ENCODE assay signal across 23 cellular contexts in genomic region chr14:21780429-21781084, GRCh38.
DNase-seq lines count a peak whose midpoint lies in the region; ATAC-seq, FAIRE-seq and TF ChIP-seq lines count a peak whose summit lies in the region.
"Had no signal": no experiment of that assay in that cellular context is flagged by ENCODE, and none has a peak within 500 bp of the region (broad histone marks: within the 10 kb centered on the region; RNA-seq: fewer than 3 reads in every experiment).

No MANE protein-coding gene starts in this region.

- H2BK12ac ChIP-seq in H1 (ENCODE audit: low read depth, low read length) = no peak overlapping the region; the same call in 1 of the 2 replicates

- H4K91ac ChIP-seq in IMR-90 (ENCODE audit: insufficient read depth, low read depth, low read length) (no peak overlapping the region), H1 (replicated peaks; ENCODE audit: insufficient read length, low read length) (no peak overlapping the region)

- no peaks in the 10 kb centered on the region for H3K27me3 ChIP-seq in IMR-90 (ENCODE audit: control insufficient read depth, insufficient read depth, low read length)
- H3K27me3 ChIP-seq in H1 (replicated peaks in 1 of 4; ENCODE audit: control insufficient read depth in 3 of 4, extremely low read depth in 1 of 4, insufficient read depth in 3 of 4, low read length in 3 of 4) = no peaks in the 10 kb centered on the region
- H3K27me3 ChIP-seq: BLaER1 had no signal

- dilution Hi-C loops in IMR-90 (cut with HindIII; ENCODE audit: low sequenced_read_pairs, unreplicated experiment) = no loop called here

- H3K9ac ChIP-seq in IMR-90 (ENCODE audit: low read depth, low read length) (no peak overlapping the region), H1 (replicated peaks in 1 of 4; ENCODE audit: extremely low read depth in 1 of 4, low read depth in 3 of 4, low read length in 3 of 4) (no peak overlapping the region)
- H3K9ac ChIP-seq: BLaER1 had no signal

- TF ChIP-seq EP300 in H1 (IDR thresholded peaks at IDR 0.05; ENCODE audit: borderline replicate concordance in 1 of 2, low read depth in 2 of 2, low read length in 2 of 2) = no peak

- H3K79me1 ChIP-seq in IMR-90 (ENCODE audit: low read depth in 1 of 2, low read length in 2 of 2) = no peaks in the 10 kb centered on the region
- no peaks in the 10 kb centered on the region for H3K79me1 ChIP-seq in H1 (ENCODE audit: low read depth, low read length)

- POLR2A ChIA-PET in IMR-90 (lab: Charles Lee; ENCODE audit: unreplicated experiment) = no interaction called here
- POLR2A ChIA-PET in H1 (lab: Charles Lee; ENCODE audit: partially characterized antibody) = no interaction called here
- POLR2A ChIA-PET in activated CD8-positive, alpha-beta T cell treated with anti-CD3 and anti-CD28 coated beads, Interleukin-2, amount 10 ng/mL, durations not matched to agents 7 days and 5 days (lab: Charles Lee) = no interaction called here

- no peak overlapping the region for H2AK5ac ChIP-seq in IMR-90 (ENCODE audit: low read depth, low read length)
- H2AK5ac ChIP-seq in H1 (ENCODE audit: low read depth, low read length) = no peak overlapping the region

- CTCF ChIA-PET in IMR-90 (lab: Yijun Ruan, JAX) = no interaction called here
- CTCF ChIA-PET in H1 (lab: Charles Lee; ENCODE audit: partially characterized antibody) = interaction anchor here (0.5 to 2.1 kb wide), 9 partner anchors 8 to 774 kb away, joined by 3 to 7 read pairs (median 4); no protein-coding TSS in a partner anchor
- CTCF ChIA-PET in activated CD8-positive, alpha-beta T cell treated with anti-CD3 and anti-CD28 coated beads, Interleukin-2, amount 10 ng/mL, durations not matched to agents 7 days and 5 days (lab: Charles Lee) = interaction anchor here (1.2 kb wide), 1 partner anchor 9 kb away, joined by 4 read pairs; no protein-coding TSS in a partner anchor

- H3K56ac ChIP-seq in IMR-90 (ENCODE audit: extremely low read depth, insufficient read depth, low read length) (no peak overlapping the region), H1 (replicated peaks; ENCODE audit: insufficient read length, low read depth, low read length) (no peak overlapping the region)

- H3K9me3 ChIP-seq in IMR-90 (ENCODE audit: control insufficient read depth, insufficient read depth, low read length) (peaks cover 4% of the 10 kb centered on the region; the same call in 1 of the 2 replicates), H1 (ENCODE audit: insufficient read depth in 2 of 2, low read depth in 1 of 2, low read length in 1 of 2) (no peaks in the 10 kb centered on the region; a peak in 1 of 4 replicates)

- H4K8ac ChIP-seq in IMR-90 (ENCODE audit: low read depth in 2 of 2, low read length in 2 of 2) (no peak overlapping the region), H1 (ENCODE audit: extremely low read depth, insufficient read depth, low read length) (0 out of 2 replicates have a peak overlapping the region, but pooled peaks have one; percentile 7)

- H3K4me3 Mint-ChIP-seq in activated CD8-positive, alpha-beta T cell treated with anti-CD3 and anti-CD28 coated beads, Interleukin-2, amount 10 ng/mL, durations not matched to agents 7 days and 5 days = no peak overlapping the region
- H3K4me3 Mint-ChIP-seq: B cell; CD4-positive, CD25-positive, alpha-beta regulatory T cell; CD8-positive, alpha-beta memory T cell; H9 had no signal

- H3K4me1 ChIP-seq in IMR-90 (ENCODE audit: control insufficient read depth, insufficient read depth, low read length) (no peaks in the 10 kb centered on the region), H1 (replicated peaks in 1 of 4; ENCODE audit: control insufficient read depth in 3 of 4, insufficient read depth in 4 of 4, low read length in 3 of 4) (peaks cover 0 to 4% (median 3%) of the 10 kb centered on the region in 4 experiments; a peak in 4 of 7 replicates)
- H3K4me1 ChIP-seq: BLaER1 had no signal

- TF ChIP-seq RAD21 in IMR-90 (IDR thresholded peaks at IDR 0.05; ENCODE audit: low read length) (no peak), H1 (IDR thresholded peaks at IDR 0.05 in 1 of 2, conservative IDR thresholded peaks at IDR 0.05 in 1 of 2; ENCODE audit: low read depth in 2 of 2, low read length in 2 of 2) (no peak)

- no peaks in the 10 kb centered on the region for H3K23me2 ChIP-seq in H1 (ENCODE audit: low read depth, low read length)

- H2BK5ac ChIP-seq in IMR-90 (ENCODE audit: low read depth, low read length, poor library complexity, severe bottlenecking) (no peak overlapping the region), H1 (ENCODE audit: low read depth, low read length) (no peak overlapping the region)

- TF ChIP-seq POLR2A in IMR-90 (IDR thresholded peaks at IDR 0.05; ENCODE audit: low read depth, low read length) (no peak), H1 (IDR thresholded peaks at IDR 0.05; ENCODE audit: control extremely low read depth in 1 of 2, low read depth in 2 of 2, low read length in 2 of 2) (no peak)

- H2BK120ac ChIP-seq in IMR-90 (ENCODE audit: low read depth, low read length) = no peak overlapping the region
- H2BK120ac ChIP-seq in H1 (replicated peaks; ENCODE audit: low read depth, low read length) = no peak overlapping the region

- H3K36me3 ChIP-seq in IMR-90 (ENCODE audit: control insufficient read depth, insufficient read depth, low read length) = no peaks in the 10 kb centered on the region
- H3K36me3 ChIP-seq in H1 (ENCODE audit: control insufficient read depth in 2 of 4, insufficient read depth in 4 of 4, low read length in 3 of 4) = no peaks in the 10 kb centered on the region
- H3K36me3 ChIP-seq: BLaER1 had no signal

- H2AFZ ChIP-seq in IMR-90 (replicated peaks; ENCODE audit: low read length, poor library complexity) (peak overlapping the region; percentile 37), H1 (ENCODE audit: low read length) (peak overlapping the region; percentile 38; the same call in 1 of the 2 replicates)

- no peaks in the 10 kb centered on the region for H3K36me3 Mint-ChIP-seq in activated CD8-positive, alpha-beta T cell treated with anti-CD3 and anti-CD28 coated beads, Interleukin-2, amount 10 ng/mL, durations not matched to agents 7 days and 5 days (ENCODE audit: low read depth)
- H3K36me3 Mint-ChIP-seq: CD4-positive, CD25-positive, alpha-beta regulatory T cell; CD8-positive, alpha-beta memory T cell had no signal

- no peak overlapping the region for H3K4me2 ChIP-seq in IMR-90 (ENCODE audit: low read depth, low read length)
- no peak overlapping the region for H3K4me2 ChIP-seq in H1 (ENCODE audit: insufficient read depth in 1 of 2, low read depth in 2 of 2, low read length in 2 of 2)
- H3K4me2 ChIP-seq: BLaER1 had no signal

- H3K27me3 Mint-ChIP-seq in activated CD8-positive, alpha-beta T cell treated with anti-CD3 and anti-CD28 coated beads, Interleukin-2, amount 10 ng/mL, durations not matched to agents 7 days and 5 days (ENCODE audit: low read depth) = peaks cover 5% of the 10 kb centered on the region

- H3K9me3 Mint-ChIP-seq in activated CD8-positive, alpha-beta T cell treated with anti-CD3 and anti-CD28 coated beads, Interleukin-2, amount 10 ng/mL, durations not matched to agents 7 days and 5 days (ENCODE audit: insufficient read depth) = no peaks in the 10 kb centered on the region
- H3K9me3 Mint-ChIP-seq: CD4-positive, CD25-positive, alpha-beta regulatory T cell had no signal

- no peak for ATAC-seq in IMR-90 (ENCODE audit: low read depth)
- ATAC-seq in activated CD8-positive, alpha-beta T cell treated with anti-CD3 and anti-CD28 coated beads, Interleukin-2, amount 10 ng/mL, durations not matched to agents 7 days and 5 days = no peak

- no TSS peak for BruUV-seq in IMR-90 (replicated peaks; lab: Mats Ljungman, UMichigan)

- no peak overlapping the region for H2BK20ac ChIP-seq in IMR-90 (ENCODE audit: low read depth, low read length)
- no peak overlapping the region for H2BK20ac ChIP-seq in H1 (ENCODE audit: low read length)

- H3K9me1 ChIP-seq in IMR-90 (ENCODE audit: insufficient read depth, low read length) = no peaks in the 10 kb centered on the region

- 60% methylated on average over 2 of the region's 14 CpGs; no CpG with 5 or more reads in 1 of the 2 experiments for WGBS in IMR-90 (ENCODE audit: extremely low coverage in 2 of 2, insufficient read length in 1 of 2), 2 experiments
- 92% methylated on average over 14 of the region's 14 CpGs; no CpG with 5 or more reads in 1 of the 2 experiments for WGBS in H1 (ENCODE audit: extremely low coverage in 1 of 2, insufficient coverage in 1 of 2, insufficient read length in 1 of 2, insufficient replicate concordance in 2 of 2, low coverage in 1 of 2, low lambda C conversion rate in 2 of 2, missing lambda C conversion rate in 1 of 2), 2 experiments

- H3K14ac ChIP-seq in IMR-90 (replicated peaks; ENCODE audit: low read depth, low read length) (no peak overlapping the region), H1 (ENCODE audit: insufficient read length) (no peak overlapping the region)

- H3K27ac Mint-ChIP-seq in activated CD8-positive, alpha-beta T cell treated with anti-CD3 and anti-CD28 coated beads, Interleukin-2, amount 10 ng/mL, durations not matched to agents 7 days and 5 days = no peak overlapping the region
- H3K27ac Mint-ChIP-seq: B cell; CD4-positive, CD25-positive, alpha-beta regulatory T cell; CD8-positive, alpha-beta memory T cell; H9 had no signal

- no peak overlapping the region for H2AK9ac ChIP-seq in IMR-90 (replicated peaks; ENCODE audit: low read depth, low read length, poor library complexity)

- in situ Hi-C loops in IMR-90 (cut with MboI; ENCODE audit: low sequenced_read_pairs) = no loop called here

- DNase-seq in NCI-H82 (lab: John Stamatoyannopoulos, UW) = peak; percentile 75
- DNase-seq in NCI-H82 treated with DMSO at 0.1 percent for 48 hours (lab: John Stamatoyannopoulos, UW; ENCODE audit: unreplicated experiment) = no peak
- DNase-seq in IMR-90 = no peak
- DNase-seq in H1 (ENCODE audit: low read depth in 1 of 2, low spot score in 2 of 2) = no peak
- peak; percentile 76 for DNase-seq in posterior vena cava (ENCODE audit: low spot score)
- no peak for DNase-seq in activated CD8-positive, alpha-beta T cell treated with anti-CD3 and anti-CD28 coated beads, Interleukin-2, amount 10 ng/mL, durations not matched to agents 7 days and 5 days
- no peak for DNase-seq in pons (ENCODE audit: low spot score)
- DNase-seq in HCEC 1CT = no peak
- DNase-seq: CD4-positive, CD25-positive, alpha-beta regulatory T cell; CD8-positive, alpha-beta memory T cell; DMS53; DMS79 treated with DMSO at 0.1 percent for 48 hours; GF-D8; GOT3; H9 had no signal

- H4K20me1 ChIP-seq in IMR-90 (ENCODE audit: insufficient read depth, low read length) (no peaks in the 10 kb centered on the region), H1 (replicated peaks in 1 of 2; ENCODE audit: control insufficient read depth in 1 of 2, insufficient read depth in 2 of 2, low read length in 2 of 2) (no peaks in the 10 kb centered on the region)
- H4K20me1 ChIP-seq: BLaER1 had no signal

- no peaks in the 10 kb centered on the region for H3K79me2 ChIP-seq in H1 (ENCODE audit: control insufficient read depth in 1 of 2, insufficient read depth in 2 of 2, low read length in 2 of 2)

- H3K18ac ChIP-seq in IMR-90 (ENCODE audit: low read depth, low read length) = no peak overlapping the region
- H3K18ac ChIP-seq in H1 (ENCODE audit: extremely low read depth, low read length) = no peak overlapping the region

- FAIRE-seq in H1 (lab: Jason Lieb, UNC) = no peak
- FAIRE-seq: A204.1, D721Med, GM12891, GM18507 had no signal

- intact Hi-C loops in IMR-90 (cut with micrococcal nuclease) = no loop called here
- intact Hi-C loops in posterior vena cava (cut with DNase I) = loop anchor here in 1 of 2 donors (1.0 kb wide), 1 partner anchor 38 kb away; no protein-coding TSS in a partner anchor

- H3K27ac ChIP-seq in IMR-90 (ENCODE audit: insufficient read depth, low read length) (no peak overlapping the region), H1 (ENCODE audit: low read depth, low read length) (no peak overlapping the region)
- H3K27ac ChIP-seq: 22Rv1, BLaER1, C4-2B had no signal

- H2BK15ac ChIP-seq in IMR-90 (ENCODE audit: low read depth, low read length) (no peak overlapping the region), H1 (ENCODE audit: low read length) (no peak overlapping the region)

- TF ChIP-seq CTCF in IMR-90 (conservative IDR thresholded peaks at IDR 0.05; ENCODE audit: low read depth, low read length) (no peak), H1 (IDR thresholded peaks at IDR 0.05; ENCODE audit: control extremely low read depth in 1 of 3, insufficient read depth in 1 of 3, low read depth in 1 of 3, low read length in 3 of 3) (no peak)

- no peak overlapping the region for H4K5ac ChIP-seq in IMR-90 (ENCODE audit: low read depth, low read length)
- no peak overlapping the region for H4K5ac ChIP-seq in H1 (ENCODE audit: insufficient read length, low read depth, low read length)

- H3K4ac ChIP-seq in IMR-90 (ENCODE audit: low read depth, low read length) (no peak overlapping the region), H1 (replicated peaks; ENCODE audit: insufficient read length, low read depth, low read length) (no peak overlapping the region)

- H3K4me1 Mint-ChIP-seq in activated CD8-positive, alpha-beta T cell treated with anti-CD3 and anti-CD28 coated beads, Interleukin-2, amount 10 ng/mL, durations not matched to agents 7 days and 5 days (ENCODE audit: low read depth) = peaks cover 3% of the 10 kb centered on the region
- H3K4me1 Mint-ChIP-seq: B cell; CD4-positive, CD25-positive, alpha-beta regulatory T cell; CD8-positive, alpha-beta memory T cell had no signal

- H3K4me3 ChIP-seq in IMR-90 (ENCODE audit: insufficient read depth, low read depth, low read length) (no peak overlapping the region), H1 (ENCODE audit: extremely low read depth in 1 of 4, insufficient read depth in 2 of 4, low read depth in 3 of 4, low read length in 4 of 4) (no peak overlapping the region)
- H3K4me3 ChIP-seq: BLaER1 had no signal

- H3K23ac ChIP-seq in IMR-90 (ENCODE audit: low read depth, low read length) (no peak overlapping the region), H1 (ENCODE audit: insufficient read length) (no peak overlapping the region)

Comparison
In these comparisons a context has a peak if more than half of its experiments do, and no peak if none do; other contexts are left out.
1. DNase-seq: peak in NCI-H82 (single experiment) and posterior vena cava (single experiment); none in NCI-H82 treated with DMSO at 0.1 percent for 48 hours (single experiment), IMR-90 (single experiment), H1 (0 of 2), activated CD8-positive, alpha-beta T cell treated with anti-CD3 and anti-CD28 coated beads, Interleukin-2, amount 10 ng/mL, durations not matched to agents 7 days and 5 days (single experiment), pons (single experiment) and HCEC 1CT (single experiment).